10 cellular contexts compared by ENCODE assay signal in the genomic region with DNA sequence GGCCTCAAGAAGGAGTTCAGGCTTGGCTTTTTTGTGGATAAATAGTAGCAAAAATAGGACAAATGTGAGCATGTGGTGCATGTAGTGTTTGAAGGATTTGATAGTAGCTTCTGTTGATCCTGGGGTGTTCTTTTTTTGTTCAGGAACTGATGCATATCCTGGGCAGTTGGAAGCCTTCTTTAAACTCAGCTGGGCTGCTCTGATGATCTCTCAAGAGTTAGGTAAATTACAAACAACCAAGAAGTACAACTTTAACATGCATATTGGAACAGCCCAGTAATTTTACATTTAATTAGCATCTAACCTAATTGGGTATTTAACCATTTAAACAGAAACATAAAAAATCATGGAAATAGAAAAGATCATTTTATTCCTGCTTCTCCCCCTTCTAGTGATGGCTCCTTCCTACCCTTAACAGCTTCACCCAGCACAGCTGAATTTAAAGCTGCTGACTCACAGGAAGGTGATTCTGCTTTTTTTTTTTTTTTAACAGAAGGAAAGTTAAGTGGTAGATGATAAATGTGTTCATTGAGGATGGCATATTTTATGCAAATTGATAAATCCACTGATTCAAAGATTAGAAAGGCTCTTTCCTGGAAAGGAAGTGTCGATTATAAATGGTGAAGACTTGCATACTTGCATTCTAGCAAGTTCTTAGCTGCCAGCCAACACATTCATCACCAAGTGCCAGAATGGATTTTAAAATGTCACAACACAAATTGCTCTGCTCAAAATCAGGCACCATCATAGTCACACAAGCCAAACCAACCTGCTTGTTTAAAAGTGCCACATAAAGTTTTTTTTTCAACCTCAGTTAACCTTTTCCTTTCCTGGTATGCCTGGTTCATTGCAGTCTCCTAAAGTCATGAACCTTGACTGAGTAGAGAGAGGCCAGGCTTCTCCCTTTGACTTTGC. TPM values are rescaled to one million over a fixed set of nuclear protein-coding genes. Genes with fewer than 3 reads are reported as not detected.
A peak's percentile ranks its signal among the peaks of the same experiment; 100 is the strongest.
DNase-seq lines count a peak whose midpoint lies in the region; ATAC-seq and TF ChIP-seq lines count a peak whose summit lies in the region.
"Had no signal": no experiment of that assay in that cellular context is flagged by ENCODE, and none has a peak within 500 bp of the region (broad histone marks: within the 10 kb centered on the region; RNA-seq: fewer than 3 reads in every experiment).

No MANE protein-coding gene starts in this region.

- H3K9ac ChIP-seq in SK-N-MC (ENCODE audit: insufficient read length) = no peak overlapping the region

- no peak for TF ChIP-seq CTCF in fibroblast of mammary gland (conservative IDR thresholded peaks at IDR 0.05; ENCODE audit: control insufficient read depth, insufficient read depth, low read depth, low read length)
- TF ChIP-seq CTCF in suprapubic skin (IDR thresholded peaks at IDR 0.05) = no peak

- H3K27me3 ChIP-seq in suprapubic skin = no peaks in the 10 kb centered on the region
- H3K27me3 ChIP-seq: spleen had no signal

- H3K27ac ChIP-seq in SK-N-MC = peak overlapping the region; percentile 73
- H3K27ac ChIP-seq in suprapubic skin = peak overlapping the region; percentile 24

- TF ChIP-seq EP300 in suprapubic skin (IDR thresholded peaks at IDR 0.05) = no peak

- ATAC-seq in left cardiac atrium = peak; percentile 55 to 64
- no peak for ATAC-seq in Right ventricle myocardium inferior
- no peak for ATAC-seq in GM21619 (IDR thresholded peaks at IDR 0.05; ENCODE audit: unreplicated experiment)
- no peak for ATAC-seq in GM18870 (IDR thresholded peaks at IDR 0.05; ENCODE audit: unreplicated experiment)

- DNase-seq in left cardiac atrium = no peak
- no peak for DNase-seq in Right ventricle myocardium inferior (ENCODE audit: missing footprints)
- peak; percentile 97 for DNase-seq in SK-N-MC (ENCODE audit: low read depth, low spot score)
- peak; percentile 59 for DNase-seq in fibroblast of mammary gland (ENCODE audit: low read depth)
- DNase-seq in suprapubic skin (ENCODE audit: low spot score in 2 of 2) = no peak
- no peak for DNase-seq in NCI-H146 (lab: John Stamatoyannopoulos, UW)
- DNase-seq: COR-L47, spleen had no signal

- H3K9me3 ChIP-seq in SK-N-MC (ENCODE audit: low read depth, low read length) = no peaks in the 10 kb centered on the region
- H3K9me3 ChIP-seq in suprapubic skin = no peaks in the 10 kb centered on the region
- H3K9me3 ChIP-seq: spleen had no signal

- H3K4me1 ChIP-seq in suprapubic skin = peaks cover 12% of the 10 kb centered on the region

- no peaks in the 10 kb centered on the region for H3K36me3 ChIP-seq in SK-N-MC (ENCODE audit: insufficient read depth, low read length)
- no peaks in the 10 kb centered on the region for H3K36me3 ChIP-seq in suprapubic skin

- H3K4me3 ChIP-seq in SK-N-MC (peak overlapping the region; percentile 36), fibroblast of mammary gland (ENCODE audit: control insufficient read depth, low read depth, low read length) (no peak overlapping the region), suprapubic skin (no peak overlapping the region)
- H3K4me3 ChIP-seq: spleen had no signal

- WGBS in suprapubic skin = 23% methylated on average over 1 of the region's 1 CpG

- TF ChIP-seq POLR2A in suprapubic skin (IDR thresholded peaks at IDR 0.05) = no peak

- intact Hi-C loops in left cardiac atrium (cut with DNase I) = no loop called here
- intact Hi-C loops in Right ventricle myocardium inferior (cut with DNase I) = no loop called here

RNA-seq across cellular contexts. Expression of a gene that starts 20.0 kb away (rescaled TPM):
- total RNA-seq in left cardiac atrium (1 to 10 TPM; 4.6 to 8.2 TPM), Right ventricle myocardium inferior (2.1 TPM), suprapubic skin (1 to 10 TPM in 3 of 4 donors, under 1 TPM in 1; 0.98 to 3.7 (median 1.1) TPM)

RNA-seq across cellular contexts. Expression of a gene that starts 23.1 kb away (rescaled TPM):
- total RNA-seq in left cardiac atrium (10 to 100 TPM; 29.5 to 29.9 TPM), Right ventricle myocardium inferior (25.0 TPM), suprapubic skin (10 to 100 TPM; 38.5 to 46.3 (median 43.7) TPM)

Comparison
In these comparisons a context has a peak if more than half of its experiments do, and no peak if none do; other contexts are left out.
1. ATAC-seq: peak in left cardiac atrium (2 of 2); none in Right ventricle myocardium inferior (single experiment), GM21619 (single experiment) and GM18870 (single experiment).
2. DNase-seq: peak in SK-N-MC (single experiment) and fibroblast of mammary gland (single experiment); none in left cardiac atrium (single experiment), Right ventricle myocardium inferior (single experiment), suprapubic skin (0 of 2) and NCI-H146 (single experiment).